Comparison of ENCODE assay signal across 10 cellular contexts in the genomic region with DNA sequence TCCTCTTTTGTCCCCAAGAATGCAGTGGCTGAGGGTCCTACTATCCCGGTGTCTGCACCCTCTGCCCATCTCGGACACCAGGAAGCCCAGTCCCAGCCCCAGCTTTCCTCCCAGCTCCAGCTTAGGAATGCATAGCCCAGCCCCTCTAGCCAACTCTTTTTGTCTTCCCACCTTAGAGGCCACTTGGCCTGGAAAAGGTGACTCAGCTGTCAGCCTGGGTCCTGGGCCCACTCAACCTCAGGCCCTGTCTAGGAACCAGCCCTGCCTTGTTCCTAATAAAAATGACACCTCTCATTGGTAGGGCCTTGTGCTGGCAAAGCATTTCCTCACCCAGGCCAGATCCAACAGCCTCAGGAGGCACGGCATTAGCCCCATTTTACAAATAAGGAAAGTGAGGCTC. TPM values are rescaled to one million over a fixed set of nuclear protein-coding genes. Genes with fewer than 3 reads are reported as not detected.
"Had no signal": no experiment of that assay in that cellular context is flagged by ENCODE, and none has a peak within 500 bp of the region (broad histone marks: within the 10 kb centered on the region; RNA-seq: fewer than 3 reads in every experiment).

No MANE protein-coding gene starts in this region.

- DNase-seq: GM23248, GOT3, H7, HFFc6, KBM-7 had no signal

- H3K27ac ChIP-seq: GM23248, HL-60 had no signal

- H3K27ac Mint-ChIP-seq: HFFc6, IgD-negative memory B cell had no signal

- FAIRE-seq: HepG2 had no signal

- H3K4me3 Mint-ChIP-seq: HFFc6 had no signal

- H3K9ac ChIP-seq: GM23248 had no signal

- H3K9me3 Mint-ChIP-seq: HFFc6, IgD-negative memory B cell had no signal

- ATAC-seq: HCT116, HepG2 had no signal

- H3K4me3 ChIP-seq: GM23248, HAP-1 had no signal

- H3K9me3 ChIP-seq: HAP-1 had no signal

- H3K36me3 Mint-ChIP-seq: IgD-negative memory B cell had no signal

- H3K36me3 ChIP-seq: HAP-1 had no signal

RNA-seq across cellular contexts. Expression of gene PDE2A, which starts 28.2 kb away (rescaled TPM):
- total RNA-seq: HepG2 had no signal
- polyA plus RNA-seq: IgD-negative memory B cell had no signal
